ENCODE assay signal across 2 cellular contexts in the genomic region with DNA sequence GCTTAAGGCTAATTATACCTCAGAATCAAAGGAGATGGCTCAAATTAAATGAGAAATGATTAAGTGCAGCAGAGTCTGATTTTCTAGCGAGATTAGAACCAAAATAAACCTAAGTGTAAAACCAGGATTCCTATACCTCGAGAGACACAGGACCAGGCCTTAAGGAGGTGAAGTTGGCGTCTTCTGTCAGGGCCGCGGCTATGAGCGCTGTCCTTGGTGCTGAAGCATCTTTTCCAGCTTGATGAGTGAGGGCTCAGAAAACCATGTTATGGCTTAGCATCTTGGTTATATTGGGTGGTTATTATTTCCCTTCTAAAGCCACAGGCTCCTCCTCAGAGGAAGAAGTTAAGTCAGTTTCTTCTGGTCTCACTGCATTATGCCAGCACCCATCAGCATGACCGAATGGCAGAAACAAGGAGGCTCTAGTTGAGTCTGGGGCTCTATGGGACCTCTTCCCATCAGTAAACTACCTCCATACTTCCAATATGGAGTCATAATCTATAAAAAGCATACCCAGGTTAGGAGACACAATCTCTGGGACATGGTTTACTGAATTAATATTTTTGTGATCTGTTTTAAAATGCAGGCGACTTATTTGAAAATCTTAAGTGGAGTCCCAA.
TF ChIP-seq lines count a peak whose summit lies in the region.

No MANE protein-coding gene starts in this region.

TF ChIP-seq in GM23338, 12 proteins besides CTCF, POLR2A, EP300 and RAD21:
- TF ChIP-seq, protein P1, sequence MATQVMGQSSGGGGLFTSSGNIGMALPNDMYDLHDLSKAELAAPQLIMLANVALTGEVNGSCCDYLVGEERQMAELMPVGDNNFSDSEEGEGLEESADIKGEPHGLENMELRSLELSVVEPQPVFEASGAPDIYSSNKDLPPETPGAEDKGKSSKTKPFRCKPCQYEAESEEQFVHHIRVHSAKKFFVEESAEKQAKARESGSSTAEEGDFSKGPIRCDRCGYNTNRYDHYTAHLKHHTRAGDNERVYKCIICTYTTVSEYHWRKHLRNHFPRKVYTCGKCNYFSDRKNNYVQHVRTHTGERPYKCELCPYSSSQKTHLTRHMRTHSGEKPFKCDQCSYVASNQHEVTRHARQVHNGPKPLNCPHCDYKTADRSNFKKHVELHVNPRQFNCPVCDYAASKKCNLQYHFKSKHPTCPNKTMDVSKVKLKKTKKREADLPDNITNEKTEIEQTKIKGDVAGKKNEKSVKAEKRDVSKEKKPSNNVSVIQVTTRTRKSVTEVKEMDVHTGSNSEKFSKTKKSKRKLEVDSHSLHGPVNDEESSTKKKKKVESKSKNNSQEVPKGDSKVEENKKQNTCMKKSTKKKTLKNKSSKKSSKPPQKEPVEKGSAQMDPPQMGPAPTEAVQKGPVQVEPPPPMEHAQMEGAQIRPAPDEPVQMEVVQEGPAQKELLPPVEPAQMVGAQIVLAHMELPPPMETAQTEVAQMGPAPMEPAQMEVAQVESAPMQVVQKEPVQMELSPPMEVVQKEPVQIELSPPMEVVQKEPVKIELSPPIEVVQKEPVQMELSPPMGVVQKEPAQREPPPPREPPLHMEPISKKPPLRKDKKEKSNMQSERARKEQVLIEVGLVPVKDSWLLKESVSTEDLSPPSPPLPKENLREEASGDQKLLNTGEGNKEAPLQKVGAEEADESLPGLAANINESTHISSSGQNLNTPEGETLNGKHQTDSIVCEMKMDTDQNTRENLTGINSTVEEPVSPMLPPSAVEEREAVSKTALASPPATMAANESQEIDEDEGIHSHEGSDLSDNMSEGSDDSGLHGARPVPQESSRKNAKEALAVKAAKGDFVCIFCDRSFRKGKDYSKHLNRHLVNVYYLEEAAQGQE (IDR thresholded peaks at IDR 0.05; ENCODE audit: unreplicated experiment): peak; percentile 93
- TF ChIP-seq STAT1 (IDR thresholded peaks at IDR 0.05; ENCODE audit: unreplicated experiment): no peak
- TF ChIP-seq, protein P2, sequence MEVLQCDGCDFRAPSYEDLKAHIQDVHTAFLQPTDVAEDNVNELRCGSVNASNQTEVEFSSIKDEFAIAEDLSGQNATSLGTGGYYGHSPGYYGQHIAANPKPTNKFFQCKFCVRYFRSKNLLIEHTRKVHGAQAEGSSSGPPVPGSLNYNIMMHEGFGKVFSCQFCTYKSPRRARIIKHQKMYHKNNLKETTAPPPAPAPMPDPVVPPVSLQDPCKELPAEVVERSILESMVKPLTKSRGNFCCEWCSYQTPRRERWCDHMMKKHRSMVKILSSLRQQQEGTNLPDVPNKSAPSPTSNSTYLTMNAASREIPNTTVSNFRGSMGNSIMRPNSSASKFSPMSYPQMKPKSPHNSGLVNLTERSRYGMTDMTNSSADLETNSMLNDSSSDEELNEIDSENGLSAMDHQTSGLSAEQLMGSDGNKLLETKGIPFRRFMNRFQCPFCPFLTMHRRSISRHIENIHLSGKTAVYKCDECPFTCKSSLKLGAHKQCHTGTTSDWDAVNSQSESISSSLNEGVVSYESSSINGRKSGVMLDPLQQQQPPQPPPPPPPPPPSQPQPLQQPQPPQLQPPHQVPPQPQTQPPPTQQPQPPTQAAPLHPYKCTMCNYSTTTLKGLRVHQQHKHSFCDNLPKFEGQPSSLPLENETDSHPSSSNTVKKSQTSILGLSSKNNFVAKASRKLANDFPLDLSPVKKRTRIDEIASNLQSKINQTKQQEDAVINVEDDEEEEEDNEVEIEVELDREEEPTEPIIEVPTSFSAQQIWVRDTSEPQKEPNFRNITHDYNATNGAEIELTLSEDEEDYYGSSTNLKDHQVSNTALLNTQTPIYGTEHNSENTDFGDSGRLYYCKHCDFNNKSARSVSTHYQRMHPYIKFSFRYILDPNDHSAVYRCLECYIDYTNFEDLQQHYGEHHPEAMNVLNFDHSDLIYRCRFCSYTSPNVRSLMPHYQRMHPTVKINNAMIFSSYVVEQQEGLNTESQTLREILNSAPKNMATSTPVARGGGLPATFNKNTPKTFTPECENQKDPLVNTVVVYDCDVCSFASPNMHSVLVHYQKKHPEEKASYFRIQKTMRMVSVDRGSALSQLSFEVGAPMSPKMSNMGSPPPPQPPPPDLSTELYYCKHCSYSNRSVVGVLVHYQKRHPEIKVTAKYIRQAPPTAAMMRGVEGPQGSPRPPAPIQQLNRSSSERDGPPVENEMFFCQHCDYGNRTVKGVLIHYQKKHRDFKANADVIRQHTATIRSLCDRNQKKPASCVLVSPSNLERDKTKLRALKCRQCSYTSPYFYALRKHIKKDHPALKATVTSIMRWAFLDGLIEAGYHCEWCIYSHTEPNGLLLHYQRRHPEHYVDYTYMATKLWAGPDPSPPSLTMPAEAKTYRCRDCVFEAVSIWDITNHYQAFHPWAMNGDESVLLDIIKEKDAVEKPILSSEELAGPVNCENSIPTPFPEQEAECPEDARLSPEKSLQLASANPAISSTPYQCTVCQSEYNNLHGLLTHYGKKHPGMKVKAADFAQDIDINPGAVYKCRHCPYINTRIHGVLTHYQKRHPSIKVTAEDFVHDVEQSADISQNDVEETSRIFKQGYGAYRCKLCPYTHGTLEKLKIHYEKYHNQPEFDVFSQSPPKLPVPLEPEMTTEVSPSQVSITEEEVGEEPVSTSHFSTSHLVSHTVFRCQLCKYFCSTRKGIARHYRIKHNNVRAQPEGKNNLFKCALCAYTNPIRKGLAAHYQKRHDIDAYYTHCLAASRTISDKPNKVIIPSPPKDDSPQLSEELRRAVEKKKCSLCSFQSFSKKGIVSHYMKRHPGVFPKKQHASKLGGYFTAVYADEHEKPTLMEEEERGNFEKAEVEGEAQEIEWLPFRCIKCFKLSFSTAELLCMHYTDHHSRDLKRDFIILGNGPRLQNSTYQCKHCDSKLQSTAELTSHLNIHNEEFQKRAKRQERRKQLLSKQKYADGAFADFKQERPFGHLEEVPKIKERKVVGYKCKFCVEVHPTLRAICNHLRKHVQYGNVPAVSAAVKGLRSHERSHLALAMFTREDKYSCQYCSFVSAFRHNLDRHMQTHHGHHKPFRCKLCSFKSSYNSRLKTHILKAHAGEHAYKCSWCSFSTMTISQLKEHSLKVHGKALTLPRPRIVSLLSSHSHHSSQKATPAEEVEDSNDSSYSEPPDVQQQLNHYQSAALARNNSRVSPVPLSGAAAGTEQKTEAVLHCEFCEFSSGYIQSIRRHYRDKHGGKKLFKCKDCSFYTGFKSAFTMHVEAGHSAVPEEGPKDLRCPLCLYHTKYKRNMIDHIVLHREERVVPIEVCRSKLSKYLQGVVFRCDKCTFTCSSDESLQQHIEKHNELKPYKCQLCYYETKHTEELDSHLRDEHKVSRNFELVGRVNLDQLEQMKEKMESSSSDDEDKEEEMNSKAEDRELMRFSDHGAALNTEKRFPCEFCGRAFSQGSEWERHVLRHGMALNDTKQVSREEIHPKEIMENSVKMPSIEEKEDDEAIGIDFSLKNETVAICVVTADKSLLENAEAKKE (CRISPR knock-in tag; IDR thresholded peaks at IDR 0.05): 0 out of 2 replicates have a peak, but pooled peaks have one; percentile 29
TF ChIP-seq in GM23338: peak in this region for 2.

TF ChIP-seq in K562, 482 proteins besides CTCF, POLR2A, EP300 and RAD21 (continued from another document):
- TF ChIP-seq, protein P3, sequence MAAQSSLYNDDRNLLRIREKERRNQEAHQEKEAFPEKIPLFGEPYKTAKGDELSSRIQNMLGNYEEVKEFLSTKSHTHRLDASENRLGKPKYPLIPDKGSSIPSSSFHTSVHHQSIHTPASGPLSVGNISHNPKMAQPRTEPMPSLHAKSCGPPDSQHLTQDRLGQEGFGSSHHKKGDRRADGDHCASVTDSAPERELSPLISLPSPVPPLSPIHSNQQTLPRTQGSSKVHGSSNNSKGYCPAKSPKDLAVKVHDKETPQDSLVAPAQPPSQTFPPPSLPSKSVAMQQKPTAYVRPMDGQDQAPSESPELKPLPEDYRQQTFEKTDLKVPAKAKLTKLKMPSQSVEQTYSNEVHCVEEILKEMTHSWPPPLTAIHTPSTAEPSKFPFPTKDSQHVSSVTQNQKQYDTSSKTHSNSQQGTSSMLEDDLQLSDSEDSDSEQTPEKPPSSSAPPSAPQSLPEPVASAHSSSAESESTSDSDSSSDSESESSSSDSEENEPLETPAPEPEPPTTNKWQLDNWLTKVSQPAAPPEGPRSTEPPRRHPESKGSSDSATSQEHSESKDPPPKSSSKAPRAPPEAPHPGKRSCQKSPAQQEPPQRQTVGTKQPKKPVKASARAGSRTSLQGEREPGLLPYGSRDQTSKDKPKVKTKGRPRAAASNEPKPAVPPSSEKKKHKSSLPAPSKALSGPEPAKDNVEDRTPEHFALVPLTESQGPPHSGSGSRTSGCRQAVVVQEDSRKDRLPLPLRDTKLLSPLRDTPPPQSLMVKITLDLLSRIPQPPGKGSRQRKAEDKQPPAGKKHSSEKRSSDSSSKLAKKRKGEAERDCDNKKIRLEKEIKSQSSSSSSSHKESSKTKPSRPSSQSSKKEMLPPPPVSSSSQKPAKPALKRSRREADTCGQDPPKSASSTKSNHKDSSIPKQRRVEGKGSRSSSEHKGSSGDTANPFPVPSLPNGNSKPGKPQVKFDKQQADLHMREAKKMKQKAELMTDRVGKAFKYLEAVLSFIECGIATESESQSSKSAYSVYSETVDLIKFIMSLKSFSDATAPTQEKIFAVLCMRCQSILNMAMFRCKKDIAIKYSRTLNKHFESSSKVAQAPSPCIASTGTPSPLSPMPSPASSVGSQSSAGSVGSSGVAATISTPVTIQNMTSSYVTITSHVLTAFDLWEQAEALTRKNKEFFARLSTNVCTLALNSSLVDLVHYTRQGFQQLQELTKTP (IDR thresholded peaks at IDR 0.05; ENCODE audit: low read depth in 1 of 2, partially characterized antibody in 2 of 2): peak in 1 of 2 experiments; percentile 73
- TF ChIP-seq, protein P4, sequence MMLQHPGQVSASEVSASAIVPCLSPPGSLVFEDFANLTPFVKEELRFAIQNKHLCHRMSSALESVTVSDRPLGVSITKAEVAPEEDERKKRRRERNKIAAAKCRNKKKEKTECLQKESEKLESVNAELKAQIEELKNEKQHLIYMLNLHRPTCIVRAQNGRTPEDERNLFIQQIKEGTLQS (IDR thresholded peaks at IDR 0.05): no peak
- TF ChIP-seq, protein P4 (CRISPR knock-in tag; conservative IDR thresholded peaks at IDR 0.05): no peak
- TF ChIP-seq CXXC5 (CRISPR knock-in tag; IDR thresholded peaks at IDR 0.05): peak; percentile 32; the same call in 1 of the 2 replicates
- TF ChIP-seq, protein P1 (CRISPR knock-in tag; IDR thresholded peaks at IDR 0.05; ENCODE audit: low read depth): peak; percentile 96
- TF ChIP-seq ZNF197 (CRISPR knock-in tag; IDR thresholded peaks at IDR 0.05; ENCODE audit: low read depth): 0 out of 2 replicates have a peak, but pooled peaks have one; percentile 36
- no peak for TF ChIP-seq PTTG1 (tag; IDR thresholded peaks at IDR 0.05; ENCODE audit: low read depth)
- peak in 1 of 2 experiments; percentile 42; a peak in 1 of 4 replicates for TF ChIP-seq RCOR1 (IDR thresholded peaks at IDR 0.05; ENCODE audit: borderline replicate concordance in 1 of 2, low read depth in 2 of 2, low read length in 2 of 2)
- TF ChIP-seq CBFA2T2 (conservative IDR thresholded peaks at IDR 0.05): no peak
- peak; percentile 93 for TF ChIP-seq MIER1 (IDR thresholded peaks at IDR 0.05; ENCODE audit: low read depth)
- TF ChIP-seq DMBX1 (CRISPR knock-in tag; IDR thresholded peaks at IDR 0.05; ENCODE audit: borderline replicate concordance): 0 out of 2 replicates have a peak, but pooled peaks have one; percentile 35
- peak; percentile 97 for TF ChIP-seq EHMT2 (IDR thresholded peaks at IDR 0.05)
- no peak for TF ChIP-seq KLF6 (CRISPR knock-in tag; IDR thresholded peaks at IDR 0.05; ENCODE audit: borderline replicate concordance)
